ENCODE assay signal across 8 cellular contexts in the genomic region with DNA sequence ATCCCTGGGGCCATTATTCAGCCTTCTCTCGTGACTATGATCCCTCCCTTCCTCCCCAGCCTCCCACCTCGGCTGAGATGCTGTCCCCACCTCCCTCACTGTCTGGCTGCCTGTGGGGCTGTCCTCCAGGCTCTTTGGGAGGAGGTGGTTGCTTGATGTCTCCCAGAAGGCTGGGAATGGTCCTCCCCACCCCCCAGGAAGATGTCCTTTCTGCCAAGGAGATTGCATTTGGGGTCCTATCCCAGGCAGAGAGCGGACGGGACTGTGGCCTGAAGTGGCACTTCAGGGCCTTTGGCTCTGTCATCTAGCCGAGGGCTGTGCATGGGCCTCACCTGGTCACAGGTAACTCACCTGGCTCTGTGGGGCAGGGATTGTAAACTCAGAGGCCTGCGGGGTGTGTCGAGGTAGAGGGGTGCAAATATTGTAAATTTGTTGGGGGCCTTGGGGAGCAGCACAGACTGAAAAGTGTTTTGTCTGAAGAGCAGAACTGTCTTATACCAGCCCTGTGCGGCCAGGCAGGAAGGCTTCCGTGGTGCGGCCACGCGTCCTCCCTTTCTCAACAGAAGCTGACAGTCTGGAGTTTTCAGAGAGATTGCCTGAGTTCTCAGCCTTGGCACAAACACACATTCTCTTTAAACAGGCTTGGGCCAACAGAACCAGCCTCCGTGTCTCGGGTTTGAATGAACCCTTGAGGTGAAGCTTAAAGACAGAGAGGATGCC.
DNase-seq lines count a peak whose midpoint lies in the region; ATAC-seq, FAIRE-seq and TF ChIP-seq lines count a peak whose summit lies in the region.

No MANE protein-coding gene starts in this region.

- no peaks in the 10 kb centered on the region for H3K36me3 Mint-ChIP-seq in activated T-cell treated with anti-CD3 and anti-CD28 coated beads, Interleukin-2, amount 50 U/mL, for 72 hours (ENCODE audit: insufficient read depth in 2 of 2)

- POLR2A ChIA-PET in HepG2 (lab: Yijun Ruan, JAX) = no interaction called here

- in situ Hi-C loops in HepG2 (cut with HindIII; ENCODE audit: extremely low pct_ligation_motif_present, low pct_unique_long_range_greater_than_20kb) = no loop called here

- H3K36me3 ChIP-seq in adrenal gland (replicated peaks in 1 of 2) = no peaks in the 10 kb centered on the region
- H3K36me3 ChIP-seq in HepG2 (replicated peaks in 1 of 2; ENCODE audit: control insufficient read depth in 1 of 2, insufficient read depth in 2 of 2, low read length in 2 of 2) = peaks cover 19 to 53% of the 10 kb centered on the region in 2 experiments
- H3K36me3 ChIP-seq in upper lobe of left lung = no peaks in the 10 kb centered on the region

- no peak for ATAC-seq in activated T-cell treated with anti-CD3 and anti-CD28 coated beads, Interleukin-2, amount 50 U/mL, for 72 hours (replicated peaks in 1 of 2)
- no peak for ATAC-seq in HepG2
- ATAC-seq in upper lobe of left lung (ENCODE audit: low FRiP score in 2 of 2) = peak in 1 of 2 donors; percentile 20
- ATAC-seq in HG03196 (IDR thresholded peaks at IDR 0.05; ENCODE audit: unreplicated experiment) = no peak
- ATAC-seq in HG02885 (IDR thresholded peaks at IDR 0.05; ENCODE audit: poor library complexity, unreplicated experiment) = no peak

- BruUV-seq in HepG2 (replicated peaks; lab: Mats Ljungman, UMichigan) = no TSS peak

- TF ChIP-seq EP300 in HepG2 (IDR thresholded peaks at IDR 0.05; ENCODE audit: low read depth in 2 of 2, low read length in 2 of 2) = no peak
- no peak for TF ChIP-seq EP300 in HepG2 (CRISPR knock-in tag; IDR thresholded peaks at IDR 0.05; ENCODE audit: borderline replicate concordance)
- TF ChIP-seq EP300 in upper lobe of left lung (IDR thresholded peaks at IDR 0.05) = no peak

- peak overlapping the region; percentile 64 for H3K27ac Mint-ChIP-seq in activated T-cell treated with anti-CD3 and anti-CD28 coated beads, Interleukin-2, amount 50 U/mL, for 72 hours

- no peaks in the 10 kb centered on the region for H3K27me3 Mint-ChIP-seq in activated T-cell treated with anti-CD3 and anti-CD28 coated beads, Interleukin-2, amount 50 U/mL, for 72 hours (ENCODE audit: low read depth)

- intact Hi-C loops in adrenal gland (cut with DNase I) (no loop called here), HepG2 (cut with micrococcal nuclease; ENCODE audit: unreplicated experiment) (no loop called here)

- H3K4me2 ChIP-seq in HepG2 (ENCODE audit: low read depth, low read length) = no peak overlapping the region

- H3K4me1 ChIP-seq in adrenal gland (replicated peaks in 1 of 2) = peaks cover 51 to 55% of the 10 kb centered on the region in 2 donors
- H3K4me1 ChIP-seq in HepG2 (ENCODE audit: insufficient read depth, low read length) = peaks cover 52% of the 10 kb centered on the region
- peaks cover 55 to 74% (median 63%) of the 10 kb centered on the region in 4 donors for H3K4me1 ChIP-seq in upper lobe of left lung

- H3K27me3 ChIP-seq in adrenal gland = no peaks in the 10 kb centered on the region
- no peaks in the 10 kb centered on the region for H3K27me3 ChIP-seq in HepG2 (ENCODE audit: control insufficient read depth in 1 of 2, insufficient read depth in 2 of 2, low read length in 2 of 2)
- H3K27me3 ChIP-seq in upper lobe of left lung = no peaks in the 10 kb centered on the region

- TF ChIP-seq RAD21 in HepG2 (CRISPR knock-in tag; IDR thresholded peaks at IDR 0.05) = no peak

- 48 to 60% (median 50%) methylated on average over 10 to 14 of the region's 14 CpGs for WGBS in adrenal gland, 4 donors
- 98% methylated on average over 14 of the region's 14 CpGs for WGBS in HepG2 (ENCODE audit: low lambda C conversion rate)
- 64 to 78% methylated on average over 9 to 14 of the region's 14 CpGs for WGBS in upper lobe of left lung, 2 donors

- H3K4me1 Mint-ChIP-seq in activated T-cell treated with anti-CD3 and anti-CD28 coated beads, Interleukin-2, amount 50 U/mL, for 72 hours (ENCODE audit: low read depth) = peaks cover 38% of the 10 kb centered on the region

- peaks cover 53% of the 10 kb centered on the region; the same call in 1 of the 2 replicates for H4K20me1 ChIP-seq in HepG2 (ENCODE audit: insufficient read depth, low read length)

- DNase-seq in activated T-cell treated with anti-CD3 and anti-CD28 coated beads, Interleukin-2, amount 50 U/mL, for 72 hours = no peak
- DNase-seq in activated T-cell treated with anti-CD3 and anti-CD28 coated beads for 4 hours (no peak), adrenal gland (peak in 5 of 7 donors; percentile 49 to 81 (median 78)), HepG2 (ENCODE audit: low spot score) (no peak), upper lobe of left lung (no peak), midbrain (lab: John Stamatoyannopoulos, UW) (no peak)

- no peak overlapping the region for H3K9ac ChIP-seq in HepG2 (ENCODE audit: insufficient read depth, low read depth, low read length)

- peak overlapping the region in 1 of 4 donors; percentile 70 for H3K4me3 ChIP-seq in adrenal gland
- H3K4me3 ChIP-seq in HepG2 (replicated peaks in 1 of 3; ENCODE audit: insufficient read depth in 1 of 3, low read depth in 2 of 3, low read length in 3 of 3) = no peak overlapping the region
- peak overlapping the region in 3 of 4 donors; percentile 40 to 59 (median 59) for H3K4me3 ChIP-seq in upper lobe of left lung

- H3K4me3 Mint-ChIP-seq in activated T-cell treated with anti-CD3 and anti-CD28 coated beads, Interleukin-2, amount 50 U/mL, for 72 hours = peak overlapping the region; percentile 85 to 95

- no peak for TF ChIP-seq POLR2A in adrenal gland (IDR thresholded peaks at IDR 0.05)
- TF ChIP-seq POLR2A in HepG2 (IDR thresholded peaks at IDR 0.05; ENCODE audit: insufficient read depth in 1 of 2, low read depth in 2 of 2, low read length in 2 of 2) = no peak
- no peak for TF ChIP-seq POLR2A in upper lobe of left lung (IDR thresholded peaks at IDR 0.05)

- no peak overlapping the region for H2AFZ ChIP-seq in HepG2 (ENCODE audit: low read length)

- no peak for FAIRE-seq in HepG2 (lab: Jason Lieb, UNC)

- H3K27ac ChIP-seq in adrenal gland (peak overlapping the region; percentile 95 to 99 (median 95)), HepG2 (ENCODE audit: extremely low read length, insufficient read depth, low read length) (no peak overlapping the region), upper lobe of left lung (peak overlapping the region; percentile 88 to 90 (median 90))

- no peaks in the 10 kb centered on the region for H3K9me3 Mint-ChIP-seq in activated T-cell treated with anti-CD3 and anti-CD28 coated beads, Interleukin-2, amount 50 U/mL, for 72 hours

- CTCF ChIA-PET in HepG2 (lab: Yijun Ruan, JAX; ENCODE audit: low intra/inter-chr PET ratio, low total read pairs) = no interaction called here

- peaks cover 79% of the 10 kb centered on the region for H3K79me2 ChIP-seq in HepG2 (ENCODE audit: insufficient read depth, low read length)

- H3K9me3 ChIP-seq in adrenal gland (replicated peaks in 1 of 3) = no peaks in the 10 kb centered on the region
- H3K9me3 ChIP-seq in HepG2 (ENCODE audit: low read length) = no peaks in the 10 kb centered on the region
- H3K9me3 ChIP-seq in upper lobe of left lung = no peaks in the 10 kb centered on the region

- TF ChIP-seq CTCF in adrenal gland (IDR thresholded peaks at IDR 0.05) (no peak), HepG2 (CRISPR knock-in tag; IDR thresholded peaks at IDR 0.05) (no peak), upper lobe of left lung (IDR thresholded peaks at IDR 0.05) (no peak)

TF ChIP-seq in HepG2, 621 proteins besides CTCF, POLR2A, EP300 and RAD21:
- TF ChIP-seq RBM22 (optimal IDR thresholded peaks at IDR 0.05; ENCODE audit: low read length) (peak; percentile 94), ZNF282 (IDR thresholded peaks at IDR 0.05; ENCODE audit: partially characterized antibody) (no peak), ZNF263 (CRISPR knock-in tag; IDR thresholded peaks at IDR 0.05) (0 out of 2 replicates have a peak, but pooled peaks have one; percentile 7), YY1 (IDR thresholded peaks at IDR 0.05; ENCODE audit: insufficient read depth, insufficient replicate concordance, low read depth, low read length) (no peak)
- TF ChIP-seq, protein P1, sequence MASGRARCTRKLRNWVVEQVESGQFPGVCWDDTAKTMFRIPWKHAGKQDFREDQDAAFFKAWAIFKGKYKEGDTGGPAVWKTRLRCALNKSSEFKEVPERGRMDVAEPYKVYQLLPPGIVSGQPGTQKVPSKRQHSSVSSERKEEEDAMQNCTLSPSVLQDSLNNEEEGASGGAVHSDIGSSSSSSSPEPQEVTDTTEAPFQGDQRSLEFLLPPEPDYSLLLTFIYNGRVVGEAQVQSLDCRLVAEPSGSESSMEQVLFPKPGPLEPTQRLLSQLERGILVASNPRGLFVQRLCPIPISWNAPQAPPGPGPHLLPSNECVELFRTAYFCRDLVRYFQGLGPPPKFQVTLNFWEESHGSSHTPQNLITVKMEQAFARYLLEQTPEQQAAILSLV (CRISPR knock-in tag; IDR thresholded peaks at IDR 0.05; ENCODE audit: borderline replicate concordance) = no peak

Comparison
In these comparisons a context has a peak if more than half of its experiments do, and no peak if none do; other contexts are left out.
1. DNase-seq: peak in adrenal gland (5 of 7); none in activated T-cell treated with anti-CD3 and anti-CD28 coated beads, Interleukin-2, amount 50 U/mL, for 72 hours (0 of 2), activated T-cell treated with anti-CD3 and anti-CD28 coated beads for 4 hours (single experiment), HepG2 (single experiment), upper lobe of left lung (0 of 2) and midbrain (single experiment).
2. H3K4me3 ChIP-seq: peak in upper lobe of left lung (3 of 4); none in HepG2 (0 of 3).